Comparison of ENCODE assay signal across 10 cellular contexts in genomic region chr11:16738949-16739262, GRCh38. TPM values are rescaled to one million over a fixed set of nuclear protein-coding genes. Genes with fewer than 3 reads are reported as not detected.
DNase-seq lines count a peak whose midpoint lies in the region; TF ChIP-seq lines count a peak whose summit lies in the region.
"Had no signal": no experiment of that assay in that cellular context is flagged by ENCODE, and none has a peak within 500 bp of the region (broad histone marks: within the 10 kb centered on the region; RNA-seq: fewer than 3 reads in every experiment).

No MANE protein-coding gene starts in this region.

- H2AFZ ChIP-seq in H9 (ENCODE audit: low read length): no peak overlapping the region

- no peak overlapping the region for H3T11ph ChIP-seq in H9 (ENCODE audit: low read length)

- DNase-seq in AG04450 (ENCODE audit: low read depth, low spot score) (no peak), H9 (no peak), astrocyte of the cerebellum (ENCODE audit: low read depth) (no peak), T-helper 9 cell (no peak), NCI-H1092 (lab: John Stamatoyannopoulos, UW) (no peak), MV-4-11 (lab: John Stamatoyannopoulos, UW) (no peak), posterior vena cava (ENCODE audit: low spot score) (no peak)

- peaks cover 16% of the 10 kb centered on the region in 2 experiments for H3K4me1 Mint-ChIP-seq in H9

- H3K9me3 Mint-ChIP-seq in H9: peaks cover 2 to 4% of the 10 kb centered on the region in 2 experiments; a peak in 3 of 5 replicates
- H3K9me3 Mint-ChIP-seq: stimulated activated naive CD8-positive, alpha-beta T cell treated with anti-CD3 and anti-CD28 coated beads, Interleukin-15, Interleukin-2, amounts not matched to agents 100 ng/mL and 50 ng/mL, for 24 hours had no signal

- H2BK15ac ChIP-seq in H9 (ENCODE audit: low read depth, low read length): no peak overlapping the region

- POLR2A ChIA-PET in AG04450 (lab: Yijun Ruan, JAX): interaction anchor here (1.7 kb wide), 1 partner anchor 24 kb away, joined by 8 read pairs; no protein-coding TSS in a partner anchor

- TF ChIP-seq CTCF in AG04450 (IDR thresholded peaks at IDR 0.05; ENCODE audit: low read depth, low read length) (no peak), H9 (conservative IDR thresholded peaks at IDR 0.05) (no peak), astrocyte of the cerebellum (IDR thresholded peaks at IDR 0.05; ENCODE audit: low read depth, low read length, missing control alignments) (no peak)

- peak overlapping the region; percentile 17 for H2BK5ac ChIP-seq in H9 (ENCODE audit: insufficient read length, low read length)

- H2BK12ac ChIP-seq in H9 (ENCODE audit: insufficient read length, low read depth, low read length): no peak overlapping the region

- H2BK120ac ChIP-seq in H9 (ENCODE audit: low read depth, low read length, poor library complexity, severe bottlenecking): no peak overlapping the region

- no peaks in the 10 kb centered on the region for H3K27me3 ChIP-seq in AG04450 (ENCODE audit: control insufficient read depth, insufficient read depth, low read length)
- no peaks in the 10 kb centered on the region for H3K27me3 ChIP-seq in H9 (ENCODE audit: insufficient read depth, low read length)
- H3K27me3 ChIP-seq in mononuclear cell (ENCODE audit: insufficient read depth, low read length): no peaks in the 10 kb centered on the region

- no peak overlapping the region for H3K4me3 Mint-ChIP-seq in H9
- H3K4me3 Mint-ChIP-seq: activated naive CD8-positive, alpha-beta T cell; stimulated activated naive CD8-positive, alpha-beta T cell treated with anti-CD3 and anti-CD28 coated beads, Interleukin-15, Interleukin-2, amounts not matched to agents 100 ng/mL and 50 ng/mL, for 24 hours had no signal

- WGBS in H9 (ENCODE audit: extremely low coverage, insufficient read length, low lambda C conversion rate): no CpG with 5 or more reads among the region's 14 CpGs

- no peak overlapping the region for H4K5ac ChIP-seq in H9 (ENCODE audit: insufficient read length, low read depth, low read length)

- intact Hi-C loops in posterior vena cava (cut with DNase I): no loop called here

- H3K27me3 Mint-ChIP-seq in H9 (ENCODE audit: low read depth): no peaks in the 10 kb centered on the region
- H3K27me3 Mint-ChIP-seq: activated naive CD8-positive, alpha-beta T cell; stimulated activated naive CD8-positive, alpha-beta T cell treated with anti-CD3 and anti-CD28 coated beads, Interleukin-15, Interleukin-2, amounts not matched to agents 100 ng/mL and 50 ng/mL, for 24 hours had no signal

- H3K23me2 ChIP-seq in H9 (ENCODE audit: insufficient read length, low read depth, low read length, poor library complexity, severe bottlenecking): peaks cover 5% of the 10 kb centered on the region

- peaks cover 26% of the 10 kb centered on the region for H3K79me2 ChIP-seq in H9 (ENCODE audit: insufficient read depth, low read length)

- no peak overlapping the region for H3K23ac ChIP-seq in H9 (ENCODE audit: insufficient read length, low read depth, low read length)

- H3K4ac ChIP-seq in H9 (ENCODE audit: low read depth, low read length): peak overlapping the region; percentile 3; the same call in 1 of the 2 replicates

- H3K36me3 Mint-ChIP-seq in H9 (ENCODE audit: insufficient read depth in 1 of 3, low read depth in 3 of 3): peaks cover 13 to 14% (median 14%) of the 10 kb centered on the region in 3 experiments; a peak in 6 of 7 replicates

- H2AK5ac ChIP-seq in H9 (ENCODE audit: insufficient read length, low read length): no peak overlapping the region

- H3K4me3 ChIP-seq in AG04450 (ENCODE audit: low read depth, low read length) (peak overlapping the region; percentile 83), astrocyte of the cerebellum (ENCODE audit: low read depth, low read length) (peak overlapping the region; percentile 60), mononuclear cell (ENCODE audit: low read length) (peak overlapping the region; percentile 87)

- no peak overlapping the region for H2BK20ac ChIP-seq in H9 (ENCODE audit: low read depth, low read length, poor library complexity, severe bottlenecking)

- peak overlapping the region; percentile 87 for H3K18ac ChIP-seq in H9 (ENCODE audit: insufficient read length, low read depth, low read length)

- H3K4me2 ChIP-seq in H9 (ENCODE audit: insufficient read depth, insufficient read length, low read length): peak overlapping the region; percentile 85

- CTCF ChIA-PET in AG04450 (lab: Charles Lee): interaction anchor here (1.2 kb wide), 2 partner anchors 46 to 49 kb away, joined by 4 to 5 read pairs; no protein-coding TSS in a partner anchor

- in situ Hi-C loops in astrocyte of the cerebellum (cut with HindIII; ENCODE audit: low sequenced_read_pairs): no loop called here

- H3K79me1 ChIP-seq in H9 (ENCODE audit: insufficient read depth, low read depth, low read length, poor library complexity, severe bottlenecking): no peaks in the 10 kb centered on the region

- no peaks in the 10 kb centered on the region for H4K20me1 ChIP-seq in H9 (ENCODE audit: control insufficient read depth, insufficient read depth, insufficient read length)

- peak overlapping the region; percentile 41 for H4K91ac ChIP-seq in H9 (ENCODE audit: insufficient read length, low read depth, low read length)

- H3K4me1 ChIP-seq in H9 (ENCODE audit: insufficient read depth, low read length) (no peaks in the 10 kb centered on the region; the same call in 1 of the 2 replicates), mononuclear cell (ENCODE audit: insufficient read depth, low read length) (peaks cover 36% of the 10 kb centered on the region)

- H4K8ac ChIP-seq in H9 (replicated peaks; ENCODE audit: insufficient read length, low read depth, low read length): no peak overlapping the region

- H3K9ac ChIP-seq in H9 (ENCODE audit: extremely low read depth, insufficient read length, low read length): peak overlapping the region; percentile 96

- H3K27ac Mint-ChIP-seq in H9: no peak overlapping the region
- H3K27ac Mint-ChIP-seq: activated naive CD8-positive, alpha-beta T cell; stimulated activated naive CD8-positive, alpha-beta T cell treated with anti-CD3 and anti-CD28 coated beads, Interleukin-15, Interleukin-2, amounts not matched to agents 100 ng/mL and 50 ng/mL, for 24 hours had no signal

- H3K9me3 ChIP-seq in AG04450 (ENCODE audit: control insufficient read depth, insufficient read depth, low read length) (no peaks in the 10 kb centered on the region), H9 (ENCODE audit: control insufficient read depth, low read depth, low read length) (no peaks in the 10 kb centered on the region), mononuclear cell (ENCODE audit: low read depth, low read length) (no peaks in the 10 kb centered on the region)

- H3K14ac ChIP-seq in H9 (ENCODE audit: insufficient read depth, low read length): peak overlapping the region; percentile 96

- H3K27ac ChIP-seq in AG04450 (ENCODE audit: low read depth, low read length): peak overlapping the region; percentile 89
- H3K27ac ChIP-seq in H9 (ENCODE audit: insufficient read length, low read depth, low read length): no peak overlapping the region

- H3K56ac ChIP-seq in H9 (ENCODE audit: insufficient read length, low read depth, low read length): peak overlapping the region; percentile 99

RNA-seq across cellular contexts. Expression of gene C11orf58, which starts 0.5 kb away (rescaled TPM):
- polyA plus RNA-seq in AG04450 (2011; rRNA removed): 136 and 215 TPM in 2 replicates
- polyA minus RNA-seq in AG04450 (2011; rRNA and poly(A)+ RNA removed): 125 and 134 TPM in 2 replicates
- total RNA-seq in H9 (2021): 165 and 169 TPM in 2 replicates
- total RNA-seq in mononuclear cell: 205 TPM
- total RNA-seq in posterior vena cava: 100 to 1,000 TPM; 100 to 101 TPM
